In genomic region chr11:86812981-86813380, GRCh38 we compare ENCODE assay signal across 1 cellular context.
TF ChIP-seq lines count a peak whose summit lies in the region.

No MANE protein-coding gene starts in this region.

TF ChIP-seq in GM12878, 131 proteins besides CTCF, POLR2A, EP300 and RAD21 (continued from another document):
- TF ChIP-seq RFX5 (IDR thresholded peaks at IDR 0.05; ENCODE audit: low read depth, low read length) (no peak), GABPA (IDR thresholded peaks at IDR 0.05; ENCODE audit: low read depth) (no peak), BACH1 (IDR thresholded peaks at IDR 0.05; ENCODE audit: borderline replicate concordance) (no peak), TCF3 (IDR thresholded peaks at IDR 0.05; ENCODE audit: borderline replicate concordance, insufficient read depth, low read depth, low read length) (no peak), ATF2 (IDR thresholded peaks at IDR 0.05; ENCODE audit: low read length) (no peak)
